Comparison of ENCODE assay signal across 1 cellular context in genomic region chr19:48341006-48341405, GRCh38.
TF ChIP-seq lines count a peak whose summit lies in the region.

No MANE protein-coding gene starts in this region.

TF ChIP-seq in H1, 55 proteins besides CTCF, POLR2A, EP300 and RAD21 (continued from another document):
- no peak for TF ChIP-seq EZH2 (IDR thresholded peaks at IDR 0.05; ENCODE audit: low read depth, low read length, severe bottlenecking)
- no peak for TF ChIP-seq POLR2AphosphoS5 (IDR thresholded peaks at IDR 0.05; ENCODE audit: low read depth, low read length)
- TF ChIP-seq HDAC2 (IDR thresholded peaks at IDR 0.05; ENCODE audit: borderline replicate concordance in 1 of 2, low read depth in 2 of 2, low read length in 2 of 2), result no peak
- TF ChIP-seq TAF1 (IDR thresholded peaks at IDR 0.05; ENCODE audit: low read depth, low read length), result no peak
- TF ChIP-seq RNF2 (IDR thresholded peaks at IDR 0.05; ENCODE audit: borderline replicate concordance, low read depth, low read length, missing control alignments, poor library complexity, severe bottlenecking), result no peak
- TF ChIP-seq ATF2 (IDR thresholded peaks at IDR 0.05; ENCODE audit: low read length), result no peak
- no peak for TF ChIP-seq ATF3 (IDR thresholded peaks at IDR 0.05; ENCODE audit: insufficient read depth, low read depth, low read length)
- TF ChIP-seq CBX8 (IDR thresholded peaks at IDR 0.05; ENCODE audit: borderline replicate concordance, low read depth, low read length), result no peak
- no peak for TF ChIP-seq KDM4A (IDR thresholded peaks at IDR 0.05; ENCODE audit: low read depth, low read length, severe bottlenecking)
TF ChIP-seq in H1: peak in this region for 0.
